ENCODE assay signal across 36 cellular contexts in the genomic region with DNA sequence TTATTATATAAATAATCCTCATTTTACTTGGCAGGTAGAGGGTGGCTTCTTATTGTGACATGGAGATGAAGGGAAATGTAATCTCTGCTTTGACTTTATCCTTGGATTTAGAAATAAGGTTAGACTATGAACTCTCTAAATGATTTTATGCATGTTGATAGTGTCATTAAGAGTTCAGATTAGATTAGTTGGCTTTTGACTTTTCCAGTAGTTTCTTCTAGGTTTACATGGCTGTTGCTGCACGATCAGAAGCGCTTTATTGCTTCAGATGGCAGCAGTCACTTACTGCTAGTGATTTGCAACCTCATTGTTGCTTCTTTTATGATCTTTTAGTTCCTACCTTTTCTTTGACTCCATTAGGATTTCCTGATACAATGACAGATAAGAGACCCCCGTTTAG. TPM values are rescaled to one million over a fixed set of nuclear protein-coding genes. Genes with fewer than 3 reads are reported as not detected.
"Had no signal": no experiment of that assay in that cellular context is flagged by ENCODE, and none has a peak within 500 bp of the region (broad histone marks: within the 10 kb centered on the region; RNA-seq: fewer than 3 reads in every experiment).

No MANE protein-coding gene starts in this region.

- DNase-seq: activated B cell treated with CpG ODN at 0.5 μM for 24 hours; activated CD4-positive, alpha-beta memory T cell treated with anti-CD3 and anti-CD28 coated beads for 36 hours; activated CD4-positive, alpha-beta T cell treated with anti-CD3 and anti-CD28 coated beads, Interleukin-2, amount 10 ng/mL, durations not matched to agents 24 days and 14 days; activated CD8-positive, alpha-beta memory T cell treated with anti-CD3 and anti-CD28 coated beads, Interleukin-2, amount 10 ng/mL, durations not matched to agents 7 days and 5 days; activated CD8-positive, alpha-beta memory T cell treated with anti-CD3 and anti-CD28 coated beads, Interleukin-2, amount 50 U/mL, for 4 hours; activated CD8-positive, alpha-beta T cell treated with anti-CD3 and anti-CD28 coated beads, Interleukin-2, amount 10 ng/mL, durations not matched to agents 7 days and 5 days; activated gamma-delta T cell; activated naive CD4-positive, alpha-beta T cell; activated naive CD4-positive, alpha-beta T cell treated with anti-CD3 and anti-CD28 coated beads, Interleukin-2, amount 10 ng/mL, durations not matched to agents 7 days and 5 days; activated naive CD8-positive, alpha-beta T cell treated with anti-CD3 and anti-CD28 coated beads, Interleukin-2, amount 10 ng/mL, durations not matched to agents 7 days and 5 days; activated T-cell treated with anti-CD3 and anti-CD28 coated beads, Interleukin-2, amount 50 U/mL, for 1 hour; activated T-cell treated with anti-CD3 and anti-CD28 coated beads, Interleukin-2, amount 50 U/mL, for 72 hours; central memory CD4-positive, alpha-beta T cell; cerebellar nuclear complex; dorsolateral prefrontal cortex; effector CD4-positive, alpha-beta T cell; effector memory CD8-positive, alpha-beta T cell; erythroblast; foreskin keratinocyte; gastrocnemius medialis; SW 1271; T-cell; T1000; WERI-Rb-1 had no signal

- H3K9me3 Mint-ChIP-seq: activated CD4-positive, alpha-beta memory T cell treated with anti-CD3 and anti-CD28 coated beads for 36 hours; activated CD4-positive, alpha-beta T cell treated with anti-CD3 and anti-CD28 coated beads, Interleukin-2, amount 10 ng/mL, durations not matched to agents 24 days and 14 days; brain; dendritic cell treated with granulocyte-macrophage colony-stimulating factor and Interleukin-4, amounts not matched to agents 40 ng/mL and 50 ng/mL, for 4 days had no signal

- H3K4me1 Mint-ChIP-seq: activated B cell treated with CpG ODN at 0.5 μM for 24 hours; activated CD4-positive, alpha-beta T cell treated with anti-CD3 and anti-CD28 coated beads, Interleukin-2, amount 10 ng/mL, durations not matched to agents 24 days and 14 days; activated CD8-positive, alpha-beta memory T cell treated with anti-CD3 and anti-CD28 coated beads, Interleukin-2, amount 10 ng/mL, durations not matched to agents 7 days and 5 days; activated naive CD4-positive, alpha-beta T cell treated with anti-CD3 and anti-CD28 coated beads, Interleukin-2, amount 10 ng/mL, durations not matched to agents 7 days and 5 days; activated naive CD8-positive, alpha-beta T cell treated with anti-CD3 and anti-CD28 coated beads, Interleukin-2, amount 10 ng/mL, durations not matched to agents 7 days and 5 days; brain; T-cell had no signal

- H3K9me3 ChIP-seq: ascending aorta, breast epithelium, esophagus muscularis mucosa, gastrocnemius medialis had no signal

- H3K27ac ChIP-seq: ascending aorta, breast epithelium, cardiac muscle cell, coronary artery, dorsolateral prefrontal cortex, esophagus muscularis mucosa, foreskin keratinocyte, gastrocnemius medialis, WERI-Rb-1 had no signal

- H3K27me3 ChIP-seq: ascending aorta, breast epithelium, cardiac muscle cell, dorsolateral prefrontal cortex, esophagus muscularis mucosa, foreskin keratinocyte, gastrocnemius medialis had no signal

- H3K36me3 Mint-ChIP-seq: activated CD4-positive, alpha-beta memory T cell treated with anti-CD3 and anti-CD28 coated beads for 36 hours; activated CD8-positive, alpha-beta memory T cell treated with anti-CD3 and anti-CD28 coated beads, Interleukin-2, amount 10 ng/mL, durations not matched to agents 7 days and 5 days; activated naive CD4-positive, alpha-beta T cell treated with anti-CD3 and anti-CD28 coated beads, Interleukin-2, amount 10 ng/mL, durations not matched to agents 7 days and 5 days; activated naive CD4-positive, alpha-beta T cell treated with anti-CD3 and anti-CD28 coated beads, Interleukin-2, amount 50 U/mL, for 72 hours; activated naive CD8-positive, alpha-beta T cell treated with anti-CD3 and anti-CD28 coated beads, Interleukin-2, amount 10 ng/mL, durations not matched to agents 7 days and 5 days; brain; T-cell had no signal

- H3K27me3 Mint-ChIP-seq: activated B cell treated with CpG ODN at 0.5 μM for 24 hours; activated CD4-positive, alpha-beta memory T cell treated with anti-CD3 and anti-CD28 coated beads for 36 hours; activated CD4-positive, alpha-beta T cell treated with anti-CD3 and anti-CD28 coated beads, Interleukin-2, amount 10 ng/mL, durations not matched to agents 24 days and 14 days; activated CD8-positive, alpha-beta memory T cell treated with anti-CD3 and anti-CD28 coated beads, Interleukin-2, amount 10 ng/mL, durations not matched to agents 7 days and 5 days; activated naive CD4-positive, alpha-beta T cell treated with anti-CD3 and anti-CD28 coated beads, Interleukin-2, amount 10 ng/mL, durations not matched to agents 7 days and 5 days; activated naive CD8-positive, alpha-beta T cell treated with anti-CD3 and anti-CD28 coated beads, Interleukin-2, amount 10 ng/mL, durations not matched to agents 7 days and 5 days; brain; dendritic cell treated with granulocyte-macrophage colony-stimulating factor and Interleukin-4, amounts not matched to agents 40 ng/mL and 50 ng/mL, for 4 days; effector memory CD8-positive, alpha-beta T cell; T-cell had no signal

- H3K4me3 ChIP-seq: ascending aorta, breast epithelium, cardiac muscle cell, coronary artery, dorsolateral prefrontal cortex, esophagus muscularis mucosa, gastrocnemius medialis had no signal

- H3K4me3 Mint-ChIP-seq: activated B cell treated with CpG ODN at 0.5 μM for 24 hours; activated CD4-positive, alpha-beta memory T cell treated with anti-CD3 and anti-CD28 coated beads for 36 hours; activated CD4-positive, alpha-beta T cell treated with anti-CD3 and anti-CD28 coated beads, Interleukin-2, amount 10 ng/mL, durations not matched to agents 24 days and 14 days; activated CD8-positive, alpha-beta memory T cell treated with anti-CD3 and anti-CD28 coated beads, Interleukin-2, amount 10 ng/mL, durations not matched to agents 7 days and 5 days; activated CD8-positive, alpha-beta T cell treated with anti-CD3 and anti-CD28 coated beads, Interleukin-2, amount 10 ng/mL, durations not matched to agents 7 days and 5 days; activated naive CD4-positive, alpha-beta T cell treated with anti-CD3 and anti-CD28 coated beads, Interleukin-2, amount 10 ng/mL, durations not matched to agents 7 days and 5 days; activated naive CD8-positive, alpha-beta T cell treated with anti-CD3 and anti-CD28 coated beads, Interleukin-2, amount 10 ng/mL, durations not matched to agents 7 days and 5 days; activated T-cell treated with anti-CD3 and anti-CD28 coated beads, Interleukin-2, amount 50 U/mL, for 72 hours; brain; dendritic cell treated with granulocyte-macrophage colony-stimulating factor and Interleukin-4, amounts not matched to agents 40 ng/mL and 50 ng/mL, for 4 days; effector memory CD8-positive, alpha-beta T cell; T-cell; T-helper 1 cell treated with Interleukin-12 subunit alpha and Interleukin-12 subunit beta and Interleukin-4 antibody, amounts not matched to agents 30 μg/mL and 1 μg/mL, for 36 hours; T-helper 2 cell treated with Interferon-gamma antibody and Interleukin-4, amounts not matched to agents 5 μg/mL and 100 μg/mL, for 36 hours had no signal

- H3K4me1 ChIP-seq: ascending aorta, breast epithelium, esophagus muscularis mucosa, foreskin keratinocyte, gastrocnemius medialis had no signal

- ATAC-seq: activated CD4-positive, CD25-positive, alpha-beta regulatory T cell treated with anti-CD3 and anti-CD28 coated beads, Interleukin-2, amount 50 U/mL, for 24 hours; activated CD8-positive, alpha-beta memory T cell treated with anti-CD3 and anti-CD28 coated beads, Interleukin-2, amount 10 ng/mL, durations not matched to agents 7 days and 5 days; activated CD8-positive, alpha-beta T cell treated with anti-CD3 and anti-CD28 coated beads, Interleukin-2, amount 10 ng/mL, durations not matched to agents 7 days and 5 days; activated naive CD4-positive, alpha-beta T cell treated with anti-CD3 and anti-CD28 coated beads, Interleukin-2, amount 50 U/mL, for 72 hours; activated T-cell treated with anti-CD3 and anti-CD28 coated beads, Interleukin-2, amount 50 U/mL, for 72 hours; effector memory CD8-positive, alpha-beta T cell; foreskin keratinocyte; gastrocnemius medialis; T-cell had no signal

- H3K36me3 ChIP-seq: ascending aorta, breast epithelium, cardiac muscle cell, esophagus muscularis mucosa, gastrocnemius medialis, WERI-Rb-1 had no signal

RNA-seq across cellular contexts. Expression of gene SLC15A5, which starts 32.3 kb away (rescaled TPM):
- total RNA-seq: activated B cell treated with CpG ODN at 0.5 μM for 24 hours; activated CD4-positive, alpha-beta memory T cell treated with anti-CD3 and anti-CD28 coated beads for 36 hours; activated CD4-positive, alpha-beta T cell treated with anti-CD3 and anti-CD28 coated beads, Interleukin-2, amount 10 ng/mL, durations not matched to agents 24 days and 14 days; activated CD8-positive, alpha-beta memory T cell treated with anti-CD3 and anti-CD28 coated beads for 36 hours; activated CD8-positive, alpha-beta memory T cell treated with anti-CD3 and anti-CD28 coated beads, Interleukin-2, amount 10 ng/mL, durations not matched to agents 7 days and 5 days; activated CD8-positive, alpha-beta T cell treated with anti-CD3 and anti-CD28 coated beads, Interleukin-2, amount 10 ng/mL, durations not matched to agents 7 days and 5 days; activated naive CD4-positive, alpha-beta T cell treated with anti-CD3 and anti-CD28 coated beads, Interleukin-2, amount 50 U/mL, for 72 hours; activated naive CD8-positive, alpha-beta T cell treated with anti-CD3 and anti-CD28 coated beads, Interleukin-2, amount 10 ng/mL, durations not matched to agents 7 days and 5 days; activated T-cell treated with anti-CD3 and anti-CD28 coated beads, Interleukin-2, amount 50 U/mL, for 72 hours; ascending aorta; breast epithelium; cardiac muscle cell; esophagus muscularis mucosa; foreskin keratinocyte; gastrocnemius medialis; T-cell had no signal
- polyA plus RNA-seq: cardiac muscle cell, foreskin keratinocyte had no signal
